ENCODE assay signal across 1 cellular context in the genomic region with DNA sequence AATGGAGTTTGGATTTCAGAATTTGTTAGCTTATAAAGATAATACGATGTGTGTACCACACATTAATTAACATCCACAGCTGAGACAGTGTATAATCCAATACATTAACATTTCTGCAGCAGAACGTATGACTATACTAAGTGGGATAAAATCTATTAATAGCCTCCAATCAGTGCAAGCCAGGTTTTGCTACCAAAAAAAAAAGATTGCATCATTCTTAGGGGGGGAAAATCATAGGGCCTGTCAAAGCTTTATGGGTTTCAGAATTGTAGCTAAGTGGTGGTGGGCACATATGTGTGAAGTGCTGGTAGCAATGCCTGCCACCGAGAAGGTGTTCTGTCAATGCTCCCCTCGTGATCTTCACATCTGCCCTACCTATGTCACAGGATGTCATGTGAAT.
TF ChIP-seq lines count a peak whose summit lies in the region.

No MANE protein-coding gene starts in this region.

TF ChIP-seq in H1, 55 proteins besides CTCF, POLR2A, EP300 and RAD21:
- TF ChIP-seq, protein P1, sequence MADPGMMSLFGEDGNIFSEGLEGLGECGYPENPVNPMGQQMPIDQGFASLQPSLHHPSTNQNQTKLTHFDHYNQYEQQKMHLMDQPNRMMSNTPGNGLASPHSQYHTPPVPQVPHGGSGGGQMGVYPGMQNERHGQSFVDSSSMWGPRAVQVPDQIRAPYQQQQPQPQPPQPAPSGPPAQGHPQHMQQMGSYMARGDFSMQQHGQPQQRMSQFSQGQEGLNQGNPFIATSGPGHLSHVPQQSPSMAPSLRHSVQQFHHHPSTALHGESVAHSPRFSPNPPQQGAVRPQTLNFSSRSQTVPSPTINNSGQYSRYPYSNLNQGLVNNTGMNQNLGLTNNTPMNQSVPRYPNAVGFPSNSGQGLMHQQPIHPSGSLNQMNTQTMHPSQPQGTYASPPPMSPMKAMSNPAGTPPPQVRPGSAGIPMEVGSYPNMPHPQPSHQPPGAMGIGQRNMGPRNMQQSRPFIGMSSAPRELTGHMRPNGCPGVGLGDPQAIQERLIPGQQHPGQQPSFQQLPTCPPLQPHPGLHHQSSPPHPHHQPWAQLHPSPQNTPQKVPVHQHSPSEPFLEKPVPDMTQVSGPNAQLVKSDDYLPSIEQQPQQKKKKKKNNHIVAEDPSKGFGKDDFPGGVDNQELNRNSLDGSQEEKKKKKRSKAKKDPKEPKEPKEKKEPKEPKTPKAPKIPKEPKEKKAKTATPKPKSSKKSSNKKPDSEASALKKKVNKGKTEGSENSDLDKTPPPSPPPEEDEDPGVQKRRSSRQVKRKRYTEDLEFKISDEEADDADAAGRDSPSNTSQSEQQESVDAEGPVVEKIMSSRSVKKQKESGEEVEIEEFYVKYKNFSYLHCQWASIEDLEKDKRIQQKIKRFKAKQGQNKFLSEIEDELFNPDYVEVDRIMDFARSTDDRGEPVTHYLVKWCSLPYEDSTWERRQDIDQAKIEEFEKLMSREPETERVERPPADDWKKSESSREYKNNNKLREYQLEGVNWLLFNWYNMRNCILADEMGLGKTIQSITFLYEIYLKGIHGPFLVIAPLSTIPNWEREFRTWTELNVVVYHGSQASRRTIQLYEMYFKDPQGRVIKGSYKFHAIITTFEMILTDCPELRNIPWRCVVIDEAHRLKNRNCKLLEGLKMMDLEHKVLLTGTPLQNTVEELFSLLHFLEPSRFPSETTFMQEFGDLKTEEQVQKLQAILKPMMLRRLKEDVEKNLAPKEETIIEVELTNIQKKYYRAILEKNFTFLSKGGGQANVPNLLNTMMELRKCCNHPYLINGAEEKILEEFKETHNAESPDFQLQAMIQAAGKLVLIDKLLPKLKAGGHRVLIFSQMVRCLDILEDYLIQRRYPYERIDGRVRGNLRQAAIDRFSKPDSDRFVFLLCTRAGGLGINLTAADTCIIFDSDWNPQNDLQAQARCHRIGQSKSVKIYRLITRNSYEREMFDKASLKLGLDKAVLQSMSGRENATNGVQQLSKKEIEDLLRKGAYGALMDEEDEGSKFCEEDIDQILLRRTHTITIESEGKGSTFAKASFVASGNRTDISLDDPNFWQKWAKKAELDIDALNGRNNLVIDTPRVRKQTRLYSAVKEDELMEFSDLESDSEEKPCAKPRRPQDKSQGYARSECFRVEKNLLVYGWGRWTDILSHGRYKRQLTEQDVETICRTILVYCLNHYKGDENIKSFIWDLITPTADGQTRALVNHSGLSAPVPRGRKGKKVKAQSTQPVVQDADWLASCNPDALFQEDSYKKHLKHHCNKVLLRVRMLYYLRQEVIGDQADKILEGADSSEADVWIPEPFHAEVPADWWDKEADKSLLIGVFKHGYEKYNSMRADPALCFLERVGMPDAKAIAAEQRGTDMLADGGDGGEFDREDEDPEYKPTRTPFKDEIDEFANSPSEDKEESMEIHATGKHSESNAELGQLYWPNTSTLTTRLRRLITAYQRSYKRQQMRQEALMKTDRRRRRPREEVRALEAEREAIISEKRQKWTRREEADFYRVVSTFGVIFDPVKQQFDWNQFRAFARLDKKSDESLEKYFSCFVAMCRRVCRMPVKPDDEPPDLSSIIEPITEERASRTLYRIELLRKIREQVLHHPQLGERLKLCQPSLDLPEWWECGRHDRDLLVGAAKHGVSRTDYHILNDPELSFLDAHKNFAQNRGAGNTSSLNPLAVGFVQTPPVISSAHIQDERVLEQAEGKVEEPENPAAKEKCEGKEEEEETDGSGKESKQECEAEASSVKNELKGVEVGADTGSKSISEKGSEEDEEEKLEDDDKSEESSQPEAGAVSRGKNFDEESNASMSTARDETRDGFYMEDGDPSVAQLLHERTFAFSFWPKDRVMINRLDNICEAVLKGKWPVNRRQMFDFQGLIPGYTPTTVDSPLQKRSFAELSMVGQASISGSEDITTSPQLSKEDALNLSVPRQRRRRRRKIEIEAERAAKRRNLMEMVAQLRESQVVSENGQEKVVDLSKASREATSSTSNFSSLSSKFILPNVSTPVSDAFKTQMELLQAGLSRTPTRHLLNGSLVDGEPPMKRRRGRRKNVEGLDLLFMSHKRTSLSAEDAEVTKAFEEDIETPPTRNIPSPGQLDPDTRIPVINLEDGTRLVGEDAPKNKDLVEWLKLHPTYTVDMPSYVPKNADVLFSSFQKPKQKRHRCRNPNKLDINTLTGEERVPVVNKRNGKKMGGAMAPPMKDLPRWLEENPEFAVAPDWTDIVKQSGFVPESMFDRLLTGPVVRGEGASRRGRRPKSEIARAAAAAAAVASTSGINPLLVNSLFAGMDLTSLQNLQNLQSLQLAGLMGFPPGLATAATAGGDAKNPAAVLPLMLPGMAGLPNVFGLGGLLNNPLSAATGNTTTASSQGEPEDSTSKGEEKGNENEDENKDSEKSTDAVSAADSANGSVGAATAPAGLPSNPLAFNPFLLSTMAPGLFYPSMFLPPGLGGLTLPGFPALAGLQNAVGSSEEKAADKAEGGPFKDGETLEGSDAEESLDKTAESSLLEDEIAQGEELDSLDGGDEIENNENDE (IDR thresholded peaks at IDR 0.05; ENCODE audit: insufficient replicate concordance, low read length) = no peak
- no peak for TF ChIP-seq KDM4A (IDR thresholded peaks at IDR 0.05; ENCODE audit: low read depth, low read length, severe bottlenecking)
- TF ChIP-seq POU5F1 (IDR thresholded peaks at IDR 0.05; ENCODE audit: low read depth, low read length) = no peak
- TF ChIP-seq BACH1 (IDR thresholded peaks at IDR 0.05; ENCODE audit: low read length) = no peak
- TF ChIP-seq JUN (IDR thresholded peaks at IDR 0.05; ENCODE audit: low read depth, low read length) = no peak
- TF ChIP-seq RNF2 (IDR thresholded peaks at IDR 0.05; ENCODE audit: borderline replicate concordance, low read depth, low read length, missing control alignments, poor library complexity, severe bottlenecking) = no peak
- TF ChIP-seq SUZ12 (IDR thresholded peaks at IDR 0.05; ENCODE audit: low read length) = no peak
- TF ChIP-seq KDM5A (IDR thresholded peaks at IDR 0.05; ENCODE audit: low read length) = no peak
- TF ChIP-seq TEAD4 (IDR thresholded peaks at IDR 0.05; ENCODE audit: low read depth, low read length) = no peak
- TF ChIP-seq POLR2AphosphoS5 (IDR thresholded peaks at IDR 0.05; ENCODE audit: low read depth, low read length) = no peak
- TF ChIP-seq, protein P2, sequence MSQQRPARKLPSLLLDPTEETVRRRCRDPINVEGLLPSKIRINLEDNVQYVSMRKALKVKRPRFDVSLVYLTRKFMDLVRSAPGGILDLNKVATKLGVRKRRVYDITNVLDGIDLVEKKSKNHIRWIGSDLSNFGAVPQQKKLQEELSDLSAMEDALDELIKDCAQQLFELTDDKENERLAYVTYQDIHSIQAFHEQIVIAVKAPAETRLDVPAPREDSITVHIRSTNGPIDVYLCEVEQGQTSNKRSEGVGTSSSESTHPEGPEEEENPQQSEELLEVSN (IDR thresholded peaks at IDR 0.05) = no peak
- TF ChIP-seq BCL11A (IDR thresholded peaks at IDR 0.05; ENCODE audit: low read depth in 2 of 2, low read length in 2 of 2) = no peak
- no peak for TF ChIP-seq RBBP5 (IDR thresholded peaks at IDR 0.05; ENCODE audit: borderline replicate concordance, low read depth, low read length)
- no peak for TF ChIP-seq RFX5 (IDR thresholded peaks at IDR 0.05; ENCODE audit: borderline replicate concordance, low read depth, low read length)
- no peak for TF ChIP-seq HDAC2 (IDR thresholded peaks at IDR 0.05; ENCODE audit: borderline replicate concordance in 1 of 2, low read depth in 2 of 2, low read length in 2 of 2)
- TF ChIP-seq MAFK (IDR thresholded peaks at IDR 0.05; ENCODE audit: low read depth, low read length) = no peak
- no peak for TF ChIP-seq SP1 (IDR thresholded peaks at IDR 0.05; ENCODE audit: low read depth, low read length)
- TF ChIP-seq SIX5 (IDR thresholded peaks at IDR 0.05; ENCODE audit: low read depth, low read length) = no peak
- no peak for TF ChIP-seq CTBP2 (IDR thresholded peaks at IDR 0.05; ENCODE audit: borderline replicate concordance, insufficient read depth, insufficient read length, low read length)
- TF ChIP-seq SP4 (IDR thresholded peaks at IDR 0.05; ENCODE audit: low read length) = no peak
TF ChIP-seq in H1: peak in this region for 0.
